In genomic region chr5:149428032-149428431, GRCh38 we compare ENCODE assay signal across 26 cellular contexts. TPM values are rescaled to one million over a fixed set of nuclear protein-coding genes. Genes with fewer than 3 reads are reported as not detected.
DNase-seq lines count a peak whose midpoint lies in the region; ATAC-seq and TF ChIP-seq lines count a peak whose summit lies in the region.
"Had no signal": no experiment of that assay in that cellular context is flagged by ENCODE, and none has a peak within 500 bp of the region (broad histone marks: within the 10 kb centered on the region; RNA-seq: fewer than 3 reads in every experiment).

No MANE protein-coding gene starts in this region.

- H3K9me3 ChIP-seq in HCT116 (ENCODE audit: control insufficient read depth in 1 of 2, insufficient read depth in 1 of 2, low read depth in 1 of 2, low read length in 2 of 2) (no peaks in the 10 kb centered on the region), thoracic aorta (no peaks in the 10 kb centered on the region), HAP-1 (no peaks in the 10 kb centered on the region)
- H3K9me3 ChIP-seq: body of pancreas, Caco-2, left lung, neutrophil, prostate gland had no signal

- no peak for TF ChIP-seq POLR2A in HCT116 (IDR thresholded peaks at IDR 0.05; ENCODE audit: borderline replicate concordance, extremely low read depth, insufficient read depth, insufficient read length)

- ATAC-seq in HCT116, result no peak
- ATAC-seq in thoracic aorta (ENCODE audit: insufficient number of reproducible peaks, low FRiP score, low read depth), result no peak
- ATAC-seq: body of pancreas, left lung had no signal

- RAD21 ChIA-PET in HCT116 (lab: Charles Lee; ENCODE audit: low non-redundant PET in 1 of 2, low total read pairs in 2 of 2, uncharacterized antibody in 2 of 2, unreplicated experiment in 2 of 2), result no interaction called here

- no peak for TF ChIP-seq CTCF in HCT116 (IDR thresholded peaks at IDR 0.05 in 2 of 3, conservative IDR thresholded peaks at IDR 0.05 in 1 of 3; ENCODE audit: borderline replicate concordance in 1 of 3, insufficient read depth in 1 of 3, low read depth in 2 of 3, low read length in 2 of 3)
- TF ChIP-seq CTCF in chondrocyte (IDR thresholded peaks at IDR 0.05), result no peak
- TF ChIP-seq CTCF in nephron progenitor cell (IDR thresholded peaks at IDR 0.05), result no peak
- TF ChIP-seq CTCF in thoracic aorta (IDR thresholded peaks at IDR 0.05), result no peak

- H3K4me3 Mint-ChIP-seq in chondrocyte (ENCODE audit: unreplicated experiment), result peak overlapping the region; percentile 13
- H3K4me3 Mint-ChIP-seq in nephron progenitor cell, result no peak overlapping the region
- H3K4me3 Mint-ChIP-seq: activated CD4-positive, alpha-beta memory T cell treated with anti-CD3 and anti-CD28 coated beads for 36 hours; H9; IgD-negative memory B cell; naive B cell had no signal

- H3K27me3 ChIP-seq in HCT116 (ENCODE audit: insufficient read depth, low read length) (no peaks in the 10 kb centered on the region), thoracic aorta (replicated peaks; ENCODE audit: insufficient read depth) (no peaks in the 10 kb centered on the region), HAP-1 (ENCODE audit: low read depth) (no peaks in the 10 kb centered on the region)
- H3K27me3 ChIP-seq: body of pancreas, left lung, neutrophil had no signal

- DNase-seq in HCT116 (ENCODE audit: low read depth, low spot score), result no peak
- no peak for DNase-seq in chondrocyte (ENCODE audit: low spot score)
- DNase-seq in nephron progenitor cell, result no peak
- no peak for DNase-seq in thoracic aorta (ENCODE audit: low spot score)
- DNase-seq in SK-N-DZ (ENCODE audit: low spot score), result no peak
- DNase-seq in HAP-1 (ENCODE audit: low spot score in 2 of 2), result no peak
- no peak for DNase-seq in NCI-H1105 treated with DMSO at 0.1 percent for 48 hours (lab: John Stamatoyannopoulos, UW)
- DNase-seq: activated CD4-positive, alpha-beta memory T cell treated with anti-CD3 and anti-CD28 coated beads for 36 hours; activated CD4-positive, alpha-beta T cell treated with anti-CD3 and anti-CD28 coated beads for 1 hour; activated CD8-positive, alpha-beta memory T cell treated with anti-CD3 and anti-CD28 coated beads, Interleukin-2, amount 50 U/mL, for 4 hours; activated naive CD4-positive, alpha-beta T cell treated with Interleukin-2 at 50 U/mL for 16 hours; body of pancreas; Caco-2; left lung; MV-4-11; naive B cell; NCI-H1436 treated with DMSO at 0.1 percent for 48 hours; NCI-H2107; PC-9; stimulated activated naive CD4-positive, alpha-beta T cell had no signal

- H3K27ac Mint-ChIP-seq in chondrocyte (ENCODE audit: unreplicated experiment), result peak overlapping the region; percentile 96
- peak overlapping the region; percentile 0 for H3K27ac Mint-ChIP-seq in nephron progenitor cell
- H3K27ac Mint-ChIP-seq: activated CD4-positive, alpha-beta memory T cell treated with anti-CD3 and anti-CD28 coated beads for 36 hours; IgD-negative memory B cell; naive B cell had no signal

- POLR2A ChIA-PET in HCT116 (lab: Charles Lee), result interaction anchor here (1.4 kb wide), 1 partner anchor 18 kb away, joined by 4 read pairs; no protein-coding TSS in a partner anchor

- no TSS peak for BruUV-seq in HCT116 (replicated peaks; lab: Mats Ljungman, UMichigan)

- H3K36me3 Mint-ChIP-seq in chondrocyte (ENCODE audit: low read depth) (peaks cover 65% of the 10 kb centered on the region), nephron progenitor cell (ENCODE audit: low read depth) (peaks cover 19% of the 10 kb centered on the region)
- H3K36me3 Mint-ChIP-seq: activated CD4-positive, alpha-beta memory T cell treated with anti-CD3 and anti-CD28 coated beads for 36 hours; IgD-negative memory B cell; naive B cell had no signal

- H3K9me3 Mint-ChIP-seq in chondrocyte (ENCODE audit: low read depth) (no peaks in the 10 kb centered on the region), nephron progenitor cell (no peaks in the 10 kb centered on the region)
- H3K9me3 Mint-ChIP-seq: activated CD4-positive, alpha-beta memory T cell treated with anti-CD3 and anti-CD28 coated beads for 36 hours; H9; IgD-negative memory B cell had no signal

- H3K4me3 ChIP-seq in HCT116 (replicated peaks in 1 of 2; ENCODE audit: low read depth in 1 of 2, low read length in 2 of 2) (no peak overlapping the region), thoracic aorta (no peak overlapping the region), HAP-1 (no peak overlapping the region)
- H3K4me3 ChIP-seq: body of pancreas, left lung, PC-9, prostate gland had no signal

- H3K9me2 ChIP-seq in HCT116 (ENCODE audit: insufficient read depth), result no peaks in the 10 kb centered on the region

- H3K27me3 Mint-ChIP-seq in chondrocyte (ENCODE audit: low read depth), result no peaks in the 10 kb centered on the region
- peaks cover 9% of the 10 kb centered on the region for H3K27me3 Mint-ChIP-seq in nephron progenitor cell (ENCODE audit: low read depth, poor library complexity)

- no peak overlapping the region for H2AFZ ChIP-seq in HCT116 (ENCODE audit: low read depth, low read length, poor library complexity, severe bottlenecking)
- H2AFZ ChIP-seq: PC-9 had no signal

- H3K27ac ChIP-seq in HCT116 (ENCODE audit: low read depth, low read length) (no peak overlapping the region), thoracic aorta (peak overlapping the region; percentile 96 to 97)
- H3K27ac ChIP-seq: body of pancreas, PC-9 had no signal

- in situ Hi-C loops in HAP-1 (cut with MboI; ENCODE audit: low sequenced_read_pairs), result no loop called here

- H4K20me1 ChIP-seq in HCT116 (ENCODE audit: insufficient read depth), result no peaks in the 10 kb centered on the region

- H3K9ac ChIP-seq in HCT116 (ENCODE audit: low read length), result no peak overlapping the region

- no peak for TF ChIP-seq RAD21 in HCT116 (IDR thresholded peaks at IDR 0.05; ENCODE audit: low read depth)

- CTCF ChIA-PET in HCT116 (lab: Charles Lee), result interaction anchor here (1.0 to 1.5 kb wide), 3 partner anchors 14 to 60 kb away, joined by 3 to 6 read pairs (median 4); no protein-coding TSS in a partner anchor

- H3K36me3 ChIP-seq in HCT116 (ENCODE audit: control insufficient read depth in 1 of 2, insufficient read depth in 2 of 2, low read length in 2 of 2), result no peaks in the 10 kb centered on the region
- peaks cover 72% of the 10 kb centered on the region for H3K36me3 ChIP-seq in thoracic aorta
- H3K36me3 ChIP-seq in HAP-1 (replicated peaks), result no peaks in the 10 kb centered on the region
- H3K36me3 ChIP-seq: left lung, neutrophil, prostate gland had no signal

- H3K4me1 Mint-ChIP-seq in chondrocyte (ENCODE audit: low read depth) (peaks cover 75% of the 10 kb centered on the region), nephron progenitor cell (peaks cover 72% of the 10 kb centered on the region)
- H3K4me1 Mint-ChIP-seq: IgD-negative memory B cell had no signal

- intact Hi-C loops in HCT116 (cut with micrococcal nuclease), result no loop called here

- H3K4me1 ChIP-seq in HCT116 (ENCODE audit: control insufficient read depth in 1 of 2, insufficient read depth in 2 of 2, low read length in 2 of 2), result peaks cover 23 to 59% of the 10 kb centered on the region in 2 experiments
- H3K4me1 ChIP-seq in thoracic aorta (ENCODE audit: control insufficient read depth in 1 of 2, low read depth in 2 of 2), result peaks cover 9 to 57% of the 10 kb centered on the region in 2 donors
- H3K4me1 ChIP-seq in HAP-1, result no peaks in the 10 kb centered on the region
- H3K4me1 ChIP-seq: Caco-2, prostate gland had no signal

- H3K79me2 ChIP-seq in HCT116 (ENCODE audit: insufficient read depth, low read length), result no peaks in the 10 kb centered on the region

- peak overlapping the region; percentile 5; the same call in 1 of the 2 replicates for H3K4me2 ChIP-seq in HCT116 (ENCODE audit: low read length)
- H3K4me2 ChIP-seq: PC-9 had no signal

TF ChIP-seq in HCT116, 20 proteins besides CTCF, POLR2A, EP300 and RAD21:
- TF ChIP-seq CBX3 (IDR thresholded peaks at IDR 0.05; ENCODE audit: low read depth), result no peak
- no peak for TF ChIP-seq SP1 (IDR thresholded peaks at IDR 0.05; ENCODE audit: low read depth)
- TF ChIP-seq MAX (IDR thresholded peaks at IDR 0.05), result no peak
- no peak for TF ChIP-seq REST (IDR thresholded peaks at IDR 0.05; ENCODE audit: low read depth)
- no peak for TF ChIP-seq FOSL1 (IDR thresholded peaks at IDR 0.05; ENCODE audit: low read depth)
- TF ChIP-seq CEBPB (IDR thresholded peaks at IDR 0.05; ENCODE audit: low read depth), result no peak

RNA-seq across cellular contexts. Expression of gene IL17B, which starts 48.9 kb away (rescaled TPM):
- total RNA-seq in HCT116 (2021; ENCODE audit: unreplicated experiment) (0.81 TPM), chondrocyte (1.1 to 4.6 TPM (median 3.4 TPM) in 3 replicates), thoracic aorta (1 to 10 TPM; 1.9 to 7.1 TPM)
- polyA plus RNA-seq in HCT116 (2012), result 0.82 and 0.90 TPM in 2 replicates
- polyA plus RNA-seq in SK-N-DZ (2014; cell fraction: cytosol; rRNA removed), result 1.9 and 2.3 TPM in 2 replicates
- 0.50 and 4.4 TPM in 2 replicates for polyA plus RNA-seq in SK-N-DZ (2014; cell fraction: nucleus; rRNA removed)
- total RNA-seq: activated CD4-positive, alpha-beta memory T cell treated with anti-CD3 and anti-CD28 coated beads for 36 hours; body of pancreas; Caco-2; cerebellum; H9; PC-9; T-helper 2 cell treated with Interferon-gamma antibody and Interleukin-4, amounts not matched to agents 100 ng/mL and 5 ng/mL, for 36 hours had no signal
- polyA plus RNA-seq: IgD-negative memory B cell had no signal
